In the genomic region with DNA sequence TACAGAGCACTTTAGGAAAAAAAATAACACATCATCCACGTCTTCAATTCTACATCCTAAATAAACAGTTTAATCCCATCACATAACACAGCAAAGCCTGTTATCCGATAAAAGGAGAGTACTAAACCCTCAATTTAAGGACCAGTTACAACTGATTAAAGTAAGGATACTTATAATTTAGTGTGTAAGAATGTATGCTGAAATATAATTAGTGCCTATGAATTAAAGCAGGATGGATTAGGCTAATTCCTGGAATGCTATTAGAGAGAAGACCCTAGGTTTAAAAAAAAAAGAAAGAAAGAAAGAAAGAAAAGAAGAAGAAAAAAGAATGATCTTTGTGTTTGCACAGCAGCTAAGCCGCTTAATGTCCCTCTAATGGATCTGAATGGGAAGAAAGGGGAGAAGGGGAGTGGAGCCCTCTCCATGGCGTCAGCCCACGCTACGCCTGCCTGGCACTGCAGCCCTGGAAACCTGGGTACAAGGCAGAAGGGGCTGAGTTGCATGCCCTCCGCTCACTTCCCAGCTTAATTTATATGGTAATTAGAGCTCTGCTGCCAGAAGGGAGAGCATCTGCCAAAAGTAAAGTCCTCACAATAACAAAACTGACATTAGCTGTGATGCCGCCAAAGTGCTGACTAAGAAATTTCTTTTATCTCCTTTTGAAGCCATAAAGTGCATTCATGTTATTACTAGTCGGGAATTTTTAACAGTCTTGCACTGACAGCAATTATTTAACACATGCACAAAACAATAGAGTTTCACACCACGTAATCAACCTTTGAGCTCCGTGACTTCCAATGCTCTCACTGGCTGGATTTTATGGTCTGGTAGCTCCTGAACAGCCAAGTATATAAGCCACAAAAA, we compare ENCODE assay signal across 10 cellular contexts.
A peak's percentile ranks its signal among the peaks of the same experiment; 100 is the strongest.
DNase-seq lines count a peak whose midpoint lies in the region; ATAC-seq lines count a peak whose summit lies in the region.
"Had no signal": no experiment of that assay in that cellular context is flagged by ENCODE, and none has a peak within 500 bp of the region (broad histone marks: within the 10 kb centered on the region; RNA-seq: fewer than 3 reads in every experiment).

No MANE protein-coding gene starts in this region.

- H3K27me3 ChIP-seq in HAP-1 (ENCODE audit: low read depth) (no peaks in the 10 kb centered on the region), neuronal stem cell (ENCODE audit: control insufficient read depth in 3 of 3, insufficient read depth in 3 of 3, low read depth in 1 of 3, low read length in 3 of 3) (no peaks in the 10 kb centered on the region)

- no peak overlapping the region for H2BK15ac ChIP-seq in neuronal stem cell (ENCODE audit: low read length)

- DNase-seq in HAP-1 (ENCODE audit: low spot score in 2 of 2) = peak; percentile 91 to 98
- DNase-seq in NCI-H69 (lab: John Stamatoyannopoulos, UW) = peak; percentile 94
- peak; percentile 74 for DNase-seq in neuronal stem cell (ENCODE audit: low spot score)
- DNase-seq in activated effector memory CD4-positive, alpha-beta T cell treated with Interleukin-2 at 50 U/mL for 16 hours = no peak
- DNase-seq in NCI-H510A (lab: John Stamatoyannopoulos, UW) = no peak
- DNase-seq in sciatic nerve (ENCODE audit: low spot score) = no peak
- DNase-seq in AG20443 (ENCODE audit: low spot score) = no peak
- DNase-seq: naive thymus-derived CD8-positive, alpha-beta T cell; OCI-M1 had no signal

- peak; percentile 84 for ATAC-seq in esophagus mucosa
- ATAC-seq in sciatic nerve = no peak
- ATAC-seq: naive thymus-derived CD8-positive, alpha-beta T cell had no signal

- no peaks in the 10 kb centered on the region for H3K79me1 ChIP-seq in neuronal stem cell (ENCODE audit: low read depth, low read length)

- H3K14ac ChIP-seq in neuronal stem cell (ENCODE audit: low read length) = no peak overlapping the region

- intact Hi-C loops in sciatic nerve (cut with DNase I) = no loop called here

- H3K9me3 ChIP-seq in HAP-1 = no peaks in the 10 kb centered on the region
- H3K9me3 ChIP-seq in neuronal stem cell (replicated peaks in 1 of 2; ENCODE audit: control insufficient read depth in 2 of 2, insufficient read depth in 1 of 2, low read depth in 1 of 2, low read length in 2 of 2) = peaks cover 0 to 7% of the 10 kb centered on the region in 2 donors

- no peak overlapping the region for H3K23ac ChIP-seq in neuronal stem cell (ENCODE audit: low read depth, low read length, poor library complexity)

- H3K4me1 ChIP-seq in HAP-1 (peaks cover 30% of the 10 kb centered on the region), neuronal stem cell (ENCODE audit: control insufficient read depth in 2 of 2, insufficient read depth in 1 of 2, low read depth in 1 of 2, low read length in 2 of 2) (peaks cover 16 to 26% of the 10 kb centered on the region in 2 donors)

- H2BK120ac ChIP-seq in neuronal stem cell (ENCODE audit: low read depth, low read length) = no peak overlapping the region

- no peak overlapping the region for H2BK12ac ChIP-seq in neuronal stem cell (ENCODE audit: low read length)

- no peak overlapping the region for H4K91ac ChIP-seq in neuronal stem cell (ENCODE audit: low read depth, low read length, poor library complexity)

- H3K4me3 ChIP-seq in HAP-1 (no peak overlapping the region), neuronal stem cell (ENCODE audit: low read length in 2 of 2) (no peak overlapping the region)

- no peak overlapping the region for H2AK5ac ChIP-seq in neuronal stem cell (ENCODE audit: low read depth, low read length)

- H3K4ac ChIP-seq in neuronal stem cell (ENCODE audit: low read length) = no peak overlapping the region

- no peak overlapping the region for H3K18ac ChIP-seq in neuronal stem cell (ENCODE audit: low read length)

- peak overlapping the region; percentile 26 for H3K4me2 ChIP-seq in neuronal stem cell (ENCODE audit: insufficient read depth, low read length, poor library complexity, severe bottlenecking)

- in situ Hi-C loops in HAP-1 (cut with MboI; ENCODE audit: low sequenced_read_pairs) = loop anchor here (5.0 kb wide), 1 partner anchor 60 kb away; no protein-coding TSS in a partner anchor

- no peak overlapping the region for H3K9ac ChIP-seq in neuronal stem cell (ENCODE audit: low read depth, low read length, poor library complexity)

- no peak overlapping the region for H4K8ac ChIP-seq in neuronal stem cell (ENCODE audit: low read depth, low read length)

- peak overlapping the region; percentile 62 for H3K27ac ChIP-seq in neuronal stem cell (replicated peaks; ENCODE audit: low read length)

- H3K36me3 ChIP-seq in HAP-1 (replicated peaks) (no peaks in the 10 kb centered on the region), neuronal stem cell (replicated peaks in 1 of 2; ENCODE audit: control insufficient read depth in 2 of 2, insufficient read depth in 2 of 2, low read length in 2 of 2) (no peaks in the 10 kb centered on the region)

- H2BK5ac ChIP-seq in neuronal stem cell (ENCODE audit: low read length) = no peak overlapping the region

- peak overlapping the region; percentile 72 for H2AFZ ChIP-seq in neuronal stem cell (ENCODE audit: low read length)

- WGBS in neuronal stem cell (ENCODE audit: extremely low coverage in 2 of 2, insufficient read length in 2 of 2, insufficient replicate concordance in 1 of 2), 2 donors = no CpG with 5 or more reads among the region's 11 CpGs

Comparison
In these comparisons a context has a peak if more than half of its experiments do, and no peak if none do; other contexts are left out.
1. DNase-seq: peak in HAP-1 (2 of 2), NCI-H69 (single experiment) and neuronal stem cell (single experiment); none in activated effector memory CD4-positive, alpha-beta T cell treated with Interleukin-2 at 50 U/mL for 16 hours (single experiment), NCI-H510A (single experiment), sciatic nerve (single experiment) and AG20443 (single experiment).